Comparison of ENCODE assay signal across 11 cellular contexts in genomic region chr1:183896466-183897026, GRCh38.
DNase-seq lines count a peak whose midpoint lies in the region; ATAC-seq, FAIRE-seq and TF ChIP-seq lines count a peak whose summit lies in the region.
"Had no signal": no experiment of that assay in that cellular context is flagged by ENCODE, and none has a peak within 500 bp of the region (broad histone marks: within the 10 kb centered on the region; RNA-seq: fewer than 3 reads in every experiment).

No MANE protein-coding gene starts in this region.

- TF ChIP-seq CTCF in A673 (conservative IDR thresholded peaks at IDR 0.05; ENCODE audit: low read depth, low read length): no peak
- TF ChIP-seq CTCF in fibroblast of pulmonary artery (IDR thresholded peaks at IDR 0.05; ENCODE audit: low read length, missing control alignments): no peak
- no peak for TF ChIP-seq CTCF in WERI-Rb-1 (IDR thresholded peaks at IDR 0.05; ENCODE audit: low read depth, low read length)
- no peak for TF ChIP-seq CTCF in sigmoid colon (IDR thresholded peaks at IDR 0.05)

- H3K9me3 ChIP-seq in A673 (ENCODE audit: low read depth, low read length, poor library complexity, severe bottlenecking) (no peaks in the 10 kb centered on the region), WERI-Rb-1 (ENCODE audit: severe bottlenecking) (no peaks in the 10 kb centered on the region), sigmoid colon (no peaks in the 10 kb centered on the region)

- no peak for TF ChIP-seq POLR2A in sigmoid colon (IDR thresholded peaks at IDR 0.05)

- WGBS in sigmoid colon, 2 donors: 56 to 85% methylated on average over 4 of the region's 4 CpGs

- intact Hi-C loops in A673 (cut with micrococcal nuclease; ENCODE audit: unreplicated experiment): no loop called here
- intact Hi-C loops in sigmoid colon (cut with DNase I): no loop called here

- CTCF ChIA-PET in A673 (lab: Charles Lee): interaction anchor here (0.7 to 1.0 kb wide), 2 partner anchors 19 to 99 kb away, joined by 5 to 6 read pairs; no protein-coding TSS in a partner anchor

- peak; percentile 25 for ATAC-seq in GM18511 (IDR thresholded peaks at IDR 0.05; ENCODE audit: unreplicated experiment)

- peak overlapping the region; percentile 58 for H3K27ac ChIP-seq in A673 (ENCODE audit: low read depth, low read length, poor library complexity, severe bottlenecking)
- H3K27ac ChIP-seq in WERI-Rb-1: no peak overlapping the region
- peak overlapping the region in 2 of 4 donors; percentile 52 to 62 for H3K27ac ChIP-seq in sigmoid colon

- H3K36me3 ChIP-seq in A673 (ENCODE audit: insufficient read depth, low read length, poor library complexity, severe bottlenecking) (peaks cover 94% of the 10 kb centered on the region), WERI-Rb-1 (no peaks in the 10 kb centered on the region; the same call in 1 of the 2 replicates), sigmoid colon (peaks cover 0 to 56% (median 18%) of the 10 kb centered on the region in 4 donors)

- H3K4me1 ChIP-seq in A673 (ENCODE audit: insufficient read depth, low read length, poor library complexity, severe bottlenecking) (peaks cover 25% of the 10 kb centered on the region), sigmoid colon (peaks cover 0 to 35% (median 6%) of the 10 kb centered on the region in 4 donors)

- POLR2A ChIA-PET in A673 (lab: Charles Lee; ENCODE audit: low non-redundant PET): no interaction called here

- BruUV-seq in A673 (replicated peaks; lab: Mats Ljungman, UMichigan): no TSS peak

- no peak for FAIRE-seq in RCC 7860 (lab: Jason Lieb, UNC)
- FAIRE-seq: urothelium cell line had no signal

- peak in 1 of 4 donors; percentile 7 for TF ChIP-seq EP300 in sigmoid colon (IDR thresholded peaks at IDR 0.05)

- H3K4me3 ChIP-seq in A673 (ENCODE audit: low read depth, low read length, poor library complexity, severe bottlenecking) (no peak overlapping the region), fibroblast of pulmonary artery (replicated peaks; ENCODE audit: low read depth, low read length) (no peak overlapping the region), WERI-Rb-1 (ENCODE audit: low read depth, low read length) (no peak overlapping the region), sigmoid colon (no peak overlapping the region)

- no peak for DNase-seq in A673 (ENCODE audit: low spot score)
- DNase-seq in RCC 7860 (ENCODE audit: low spot score): peak; percentile 55
- peak; percentile 57 for DNase-seq in fibroblast of pulmonary artery (ENCODE audit: low read depth)
- no peak for DNase-seq in NCI-H2081 treated with DMSO at 0.1 percent for 48 hours (lab: John Stamatoyannopoulos, UW)
- DNase-seq in WERI-Rb-1: no peak
- DNase-seq in NCI-H1092 treated with DMSO at 0.1 percent for 48 hours (lab: John Stamatoyannopoulos, UW): no peak
- no peak for DNase-seq in sigmoid colon
- DNase-seq: CD4-positive, CD25-positive, alpha-beta regulatory T cell; foreskin fibroblast had no signal

- H3K27me3 ChIP-seq in A673 (replicated peaks; ENCODE audit: insufficient read depth, low read depth, low read length, poor library complexity) (no peaks in the 10 kb centered on the region), WERI-Rb-1 (ENCODE audit: insufficient read depth, low read depth, severe bottlenecking) (no peaks in the 10 kb centered on the region), sigmoid colon (no peaks in the 10 kb centered on the region)

Comparison
In these comparisons a context has a peak if more than half of its experiments do, and no peak if none do; other contexts are left out.
1. DNase-seq: peak in RCC 7860 (single experiment) and fibroblast of pulmonary artery (single experiment); none in A673 (single experiment), NCI-H2081 treated with DMSO at 0.1 percent for 48 hours (single experiment), WERI-Rb-1 (single experiment), NCI-H1092 treated with DMSO at 0.1 percent for 48 hours (single experiment) and sigmoid colon (single experiment).